11 cellular contexts compared by ENCODE assay signal in genomic region chr12:12804011-12804410, GRCh38. TPM values are rescaled to one million over a fixed set of nuclear protein-coding genes. Genes with fewer than 3 reads are reported as not detected.
DNase-seq lines count a peak whose midpoint lies in the region; ATAC-seq and TF ChIP-seq lines count a peak whose summit lies in the region.
"Had no signal": no experiment of that assay in that cellular context is flagged by ENCODE, and none has a peak within 500 bp of the region (broad histone marks: within the 10 kb centered on the region; RNA-seq: fewer than 3 reads in every experiment).

No MANE protein-coding gene starts in this region.

- H3K9me3 ChIP-seq in AG04450 (ENCODE audit: control insufficient read depth, insufficient read depth, low read length), result no peaks in the 10 kb centered on the region

- H3K27me3 ChIP-seq in AG04450 (ENCODE audit: control insufficient read depth, insufficient read depth, low read length) (no peaks in the 10 kb centered on the region), GM23338 (ENCODE audit: insufficient read depth) (no peaks in the 10 kb centered on the region)

- H3K27ac ChIP-seq in AG04450 (ENCODE audit: low read depth, low read length) (peak overlapping the region; percentile 87), GM23338 (ENCODE audit: low read depth) (no peak overlapping the region)
- H3K27ac ChIP-seq: WERI-Rb-1 had no signal

- POLR2A ChIA-PET in AG04450 (lab: Yijun Ruan, JAX), result interaction anchor here (0.6 to 1.3 kb wide), 6 partner anchors 17 to 375 kb away, joined by 3 to 6 read pairs (median 3); no protein-coding TSS in a partner anchor

- H3K36me3 Mint-ChIP-seq in activated naive CD8-positive, alpha-beta T cell, result no peaks in the 10 kb centered on the region
- no peaks in the 10 kb centered on the region for H3K36me3 Mint-ChIP-seq in memory B cell
- no peaks in the 10 kb centered on the region for H3K36me3 Mint-ChIP-seq in GM23338 (ENCODE audit: low read depth)
- H3K36me3 Mint-ChIP-seq: activated naive CD4-positive, alpha-beta T cell treated with anti-CD3 and anti-CD28 coated beads, Interleukin-2, amount 50 U/mL, for 72 hours had no signal

- 0 out of 2 replicates have a peak, but pooled peaks cover 5% of the 10 kb centered on the region for H3K4me1 ChIP-seq in GM23338 (ENCODE audit: insufficient read depth)

- H3K4me3 ChIP-seq in AG04450 (ENCODE audit: low read depth, low read length) (no peak overlapping the region), GM23338 (no peak overlapping the region)
- H3K4me3 ChIP-seq: lung had no signal

- H3K27me3 Mint-ChIP-seq in activated naive CD8-positive, alpha-beta T cell, result no peaks in the 10 kb centered on the region
- H3K27me3 Mint-ChIP-seq in memory B cell (no peaks in the 10 kb centered on the region), GM23338 (ENCODE audit: insufficient read depth, low read depth, poor library complexity) (peaks cover 1% of the 10 kb centered on the region)

- TF ChIP-seq CTCF in AG04450 (IDR thresholded peaks at IDR 0.05; ENCODE audit: low read depth, low read length) (no peak), GM23338 (conservative IDR thresholded peaks at IDR 0.05; ENCODE audit: low read depth in 2 of 2) (no peak)

- H4K20me1 ChIP-seq in GM23338 (replicated peaks; ENCODE audit: insufficient read depth), result no peaks in the 10 kb centered on the region

- no peak overlapping the region for H3K4me3 Mint-ChIP-seq in activated naive CD8-positive, alpha-beta T cell
- no peak overlapping the region for H3K4me3 Mint-ChIP-seq in memory B cell
- no peak overlapping the region for H3K4me3 Mint-ChIP-seq in GM23338

- CTCF ChIA-PET in AG04450 (lab: Charles Lee), result interaction anchor here (0.6 to 4.4 kb wide), 4 partner anchors 10 to 427 kb away, joined by 3 to 33 read pairs (median 5); no protein-coding TSS in a partner anchor

- H3K79me2 ChIP-seq in GM23338 (replicated peaks; ENCODE audit: insufficient read depth), result no peaks in the 10 kb centered on the region

- no peak overlapping the region for H2AFZ ChIP-seq in GM23338

- H3K27ac Mint-ChIP-seq in activated naive CD8-positive, alpha-beta T cell, result peak overlapping the region; percentile 13
- H3K27ac Mint-ChIP-seq in memory B cell (peak overlapping the region; percentile 99), GM23338 (no peak overlapping the region)

- no peaks in the 10 kb centered on the region for H3K9me2 ChIP-seq in GM23338 (ENCODE audit: insufficient read depth)

- ATAC-seq in memory B cell (ENCODE audit: low read depth) (no peak), GM23338 (no peak), GM19035 (IDR thresholded peaks at IDR 0.05; ENCODE audit: unreplicated experiment) (no peak)

- H3K36me3 ChIP-seq in GM23338 (ENCODE audit: insufficient read depth), result no peaks in the 10 kb centered on the region
- H3K36me3 ChIP-seq: WERI-Rb-1 had no signal

- H3F3A ChIP-seq in GM23338 (replicated peaks; ENCODE audit: low read depth), result no peaks in the 10 kb centered on the region

- H3K4me1 Mint-ChIP-seq in activated naive CD8-positive, alpha-beta T cell (ENCODE audit: low read depth), result peaks cover 62% of the 10 kb centered on the region
- peaks cover 41% of the 10 kb centered on the region for H3K4me1 Mint-ChIP-seq in memory B cell
- H3K4me1 Mint-ChIP-seq in GM23338, result peaks cover 7% of the 10 kb centered on the region; the same call in 2 of the 3 replicates

- no peaks in the 10 kb centered on the region for H3K9me3 Mint-ChIP-seq in activated naive CD8-positive, alpha-beta T cell (ENCODE audit: low read depth)
- H3K9me3 Mint-ChIP-seq in memory B cell (no peaks in the 10 kb centered on the region), GM23338 (0 out of 3 replicates have a peak, but pooled peaks cover 4% of the 10 kb centered on the region)

- H3K4me2 ChIP-seq in GM23338, result no peak overlapping the region

- no peak for DNase-seq in AG04450 (ENCODE audit: low read depth, low spot score)
- DNase-seq in HT-29 (ENCODE audit: low spot score), result peak; percentile 72
- DNase-seq in memory B cell (ENCODE audit: low spot score in 2 of 2), result no peak
- no peak for DNase-seq in GM23338 (ENCODE audit: low spot score)
- no peak for DNase-seq in ureter (ENCODE audit: low spot score)
- DNase-seq in GF-D8 (lab: John Stamatoyannopoulos, UW), result no peak
- DNase-seq: WERI-Rb-1 had no signal

TF ChIP-seq in GM23338, 12 proteins besides CTCF, POLR2A, EP300 and RAD21:
- TF ChIP-seq, protein P1, sequence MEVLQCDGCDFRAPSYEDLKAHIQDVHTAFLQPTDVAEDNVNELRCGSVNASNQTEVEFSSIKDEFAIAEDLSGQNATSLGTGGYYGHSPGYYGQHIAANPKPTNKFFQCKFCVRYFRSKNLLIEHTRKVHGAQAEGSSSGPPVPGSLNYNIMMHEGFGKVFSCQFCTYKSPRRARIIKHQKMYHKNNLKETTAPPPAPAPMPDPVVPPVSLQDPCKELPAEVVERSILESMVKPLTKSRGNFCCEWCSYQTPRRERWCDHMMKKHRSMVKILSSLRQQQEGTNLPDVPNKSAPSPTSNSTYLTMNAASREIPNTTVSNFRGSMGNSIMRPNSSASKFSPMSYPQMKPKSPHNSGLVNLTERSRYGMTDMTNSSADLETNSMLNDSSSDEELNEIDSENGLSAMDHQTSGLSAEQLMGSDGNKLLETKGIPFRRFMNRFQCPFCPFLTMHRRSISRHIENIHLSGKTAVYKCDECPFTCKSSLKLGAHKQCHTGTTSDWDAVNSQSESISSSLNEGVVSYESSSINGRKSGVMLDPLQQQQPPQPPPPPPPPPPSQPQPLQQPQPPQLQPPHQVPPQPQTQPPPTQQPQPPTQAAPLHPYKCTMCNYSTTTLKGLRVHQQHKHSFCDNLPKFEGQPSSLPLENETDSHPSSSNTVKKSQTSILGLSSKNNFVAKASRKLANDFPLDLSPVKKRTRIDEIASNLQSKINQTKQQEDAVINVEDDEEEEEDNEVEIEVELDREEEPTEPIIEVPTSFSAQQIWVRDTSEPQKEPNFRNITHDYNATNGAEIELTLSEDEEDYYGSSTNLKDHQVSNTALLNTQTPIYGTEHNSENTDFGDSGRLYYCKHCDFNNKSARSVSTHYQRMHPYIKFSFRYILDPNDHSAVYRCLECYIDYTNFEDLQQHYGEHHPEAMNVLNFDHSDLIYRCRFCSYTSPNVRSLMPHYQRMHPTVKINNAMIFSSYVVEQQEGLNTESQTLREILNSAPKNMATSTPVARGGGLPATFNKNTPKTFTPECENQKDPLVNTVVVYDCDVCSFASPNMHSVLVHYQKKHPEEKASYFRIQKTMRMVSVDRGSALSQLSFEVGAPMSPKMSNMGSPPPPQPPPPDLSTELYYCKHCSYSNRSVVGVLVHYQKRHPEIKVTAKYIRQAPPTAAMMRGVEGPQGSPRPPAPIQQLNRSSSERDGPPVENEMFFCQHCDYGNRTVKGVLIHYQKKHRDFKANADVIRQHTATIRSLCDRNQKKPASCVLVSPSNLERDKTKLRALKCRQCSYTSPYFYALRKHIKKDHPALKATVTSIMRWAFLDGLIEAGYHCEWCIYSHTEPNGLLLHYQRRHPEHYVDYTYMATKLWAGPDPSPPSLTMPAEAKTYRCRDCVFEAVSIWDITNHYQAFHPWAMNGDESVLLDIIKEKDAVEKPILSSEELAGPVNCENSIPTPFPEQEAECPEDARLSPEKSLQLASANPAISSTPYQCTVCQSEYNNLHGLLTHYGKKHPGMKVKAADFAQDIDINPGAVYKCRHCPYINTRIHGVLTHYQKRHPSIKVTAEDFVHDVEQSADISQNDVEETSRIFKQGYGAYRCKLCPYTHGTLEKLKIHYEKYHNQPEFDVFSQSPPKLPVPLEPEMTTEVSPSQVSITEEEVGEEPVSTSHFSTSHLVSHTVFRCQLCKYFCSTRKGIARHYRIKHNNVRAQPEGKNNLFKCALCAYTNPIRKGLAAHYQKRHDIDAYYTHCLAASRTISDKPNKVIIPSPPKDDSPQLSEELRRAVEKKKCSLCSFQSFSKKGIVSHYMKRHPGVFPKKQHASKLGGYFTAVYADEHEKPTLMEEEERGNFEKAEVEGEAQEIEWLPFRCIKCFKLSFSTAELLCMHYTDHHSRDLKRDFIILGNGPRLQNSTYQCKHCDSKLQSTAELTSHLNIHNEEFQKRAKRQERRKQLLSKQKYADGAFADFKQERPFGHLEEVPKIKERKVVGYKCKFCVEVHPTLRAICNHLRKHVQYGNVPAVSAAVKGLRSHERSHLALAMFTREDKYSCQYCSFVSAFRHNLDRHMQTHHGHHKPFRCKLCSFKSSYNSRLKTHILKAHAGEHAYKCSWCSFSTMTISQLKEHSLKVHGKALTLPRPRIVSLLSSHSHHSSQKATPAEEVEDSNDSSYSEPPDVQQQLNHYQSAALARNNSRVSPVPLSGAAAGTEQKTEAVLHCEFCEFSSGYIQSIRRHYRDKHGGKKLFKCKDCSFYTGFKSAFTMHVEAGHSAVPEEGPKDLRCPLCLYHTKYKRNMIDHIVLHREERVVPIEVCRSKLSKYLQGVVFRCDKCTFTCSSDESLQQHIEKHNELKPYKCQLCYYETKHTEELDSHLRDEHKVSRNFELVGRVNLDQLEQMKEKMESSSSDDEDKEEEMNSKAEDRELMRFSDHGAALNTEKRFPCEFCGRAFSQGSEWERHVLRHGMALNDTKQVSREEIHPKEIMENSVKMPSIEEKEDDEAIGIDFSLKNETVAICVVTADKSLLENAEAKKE (CRISPR knock-in tag; IDR thresholded peaks at IDR 0.05), result no peak
- TF ChIP-seq ETS1 (IDR thresholded peaks at IDR 0.05), result no peak

RNA-seq across cellular contexts. Expression of gene DDX47, which starts 9.1 kb away (rescaled TPM):
- polyA plus RNA-seq in AG04450 (2011; rRNA removed) (91.3 and 113 TPM in 2 replicates), GM23338 (2016; fragmentation: Nextera tagmentation; extraction: Ambion mirVana) (41.6 and 54.0 TPM in 2 replicates)
- 58.5 and 70.0 TPM in 2 replicates for polyA minus RNA-seq in AG04450 (2011; rRNA and poly(A)+ RNA removed)
- 39.4 and 46.9 TPM in 2 replicates for total RNA-seq in HT-29 (2014; rRNA removed; shearing (Covaris generic))
- 90.8 and 98.0 TPM in 2 replicates for total RNA-seq in GM23338 (2014; rRNA removed; shearing (Covaris generic))
- 79.7 TPM for total RNA-seq in ureter

RNA-seq across cellular contexts. Expression of gene APOLD1, which starts 18.6 kb away (rescaled TPM):
- polyA plus RNA-seq in AG04450 (2011; rRNA removed), result 2.2 and 2.6 TPM in 2 replicates
- 1.7 and 2.4 TPM in 2 replicates for polyA minus RNA-seq in AG04450 (2011; rRNA and poly(A)+ RNA removed)
- total RNA-seq in HT-29 (2014; rRNA removed; shearing (Covaris generic)), result 2.1 and 2.4 TPM in 2 replicates
- 0.43 and 0.94 TPM in 2 replicates for total RNA-seq in GM23338 (2014; rRNA removed; shearing (Covaris generic))
- 1.8 TPM in 2 replicates for polyA plus RNA-seq in GM23338 (2016; fragmentation: Nextera tagmentation; extraction: Ambion mirVana)
- total RNA-seq in ureter, result 35.9 TPM

Comparison
In these comparisons a context has a peak if more than half of its experiments do, and no peak if none do; other contexts are left out.
1. RNA of gene APOLD1, which starts 18.6 kb away (total RNA-seq): 35.9 TPM in ureter (single experiment); 2.1 to 2.4 TPM in HT-29 and 0.43 to 0.94 TPM in GM23338; every median in the first group is over 10 times any median in the second.